9 cellular contexts compared by ENCODE assay signal in genomic region chr17:48299760-48300159, GRCh38.
DNase-seq lines count a peak whose midpoint lies in the region; ATAC-seq and TF ChIP-seq lines count a peak whose summit lies in the region.
"Had no signal": no experiment of that assay in that cellular context is flagged by ENCODE, and none has a peak within 500 bp of the region (broad histone marks: within the 10 kb centered on the region; RNA-seq: fewer than 3 reads in every experiment).

No MANE protein-coding gene starts in this region.

- TF ChIP-seq RAD21 in HCT116 (IDR thresholded peaks at IDR 0.05; ENCODE audit: low read depth) = no peak

- peak overlapping the region; percentile 66 for H3K27ac Mint-ChIP-seq in activated T-cell treated with anti-CD3 and anti-CD28 coated beads, Interleukin-2, amount 50 U/mL, for 72 hours
- H3K27ac Mint-ChIP-seq in stimulated activated naive CD8-positive, alpha-beta T cell treated with anti-CD3 and anti-CD28 coated beads, Interleukin-15, amount 100 ng/mL, for 72 hours = peak overlapping the region in 1 of 2 donors; percentile 4

- no peaks in the 10 kb centered on the region for H3K36me3 ChIP-seq in HCT116 (ENCODE audit: control insufficient read depth in 1 of 2, insufficient read depth in 2 of 2, low read length in 2 of 2)
- H3K36me3 ChIP-seq in H7 (replicated peaks; ENCODE audit: control insufficient read depth, insufficient read depth, low read length) = no peaks in the 10 kb centered on the region

- H3K4me3 ChIP-seq in HCT116 (replicated peaks in 1 of 2; ENCODE audit: low read depth in 1 of 2, low read length in 2 of 2) = no peak overlapping the region
- no peak overlapping the region for H3K4me3 ChIP-seq in H7 (ENCODE audit: insufficient read depth, low read depth, low read length)

- H3K79me2 ChIP-seq in HCT116 (ENCODE audit: insufficient read depth, low read length) = no peaks in the 10 kb centered on the region

- H3K9ac ChIP-seq in HCT116 (ENCODE audit: low read length) = no peak overlapping the region

- peak; percentile 21 for DNase-seq in stimulated activated CD4-positive, alpha-beta T cell treated with anti-CD3 and anti-CD28 coated beads, Interleukin-15, amount 100 ng/mL, for 24 hours
- DNase-seq in stimulated activated CD4-positive, alpha-beta T cell treated with anti-CD3 and anti-CD28 coated beads, Interleukin-4, amount 100 ng/mL, for 1 hour = no peak
- DNase-seq in HCT116 (ENCODE audit: low read depth, low spot score) (no peak), NCI-H82 treated with DMSO at 0.1 percent for 48 hours (lab: John Stamatoyannopoulos, UW; ENCODE audit: unreplicated experiment) (no peak), H7 (no peak), NCI-H526 treated with DMSO at 0.1 percent for 48 hours (lab: John Stamatoyannopoulos, UW) (no peak)
- DNase-seq in activated T-cell treated with anti-CD3 and anti-CD28 coated beads, Interleukin-2, amount 50 U/mL, for 72 hours = peak in 1 of 2 donors; percentile 8
- no peak for DNase-seq in stimulated activated naive CD8-positive, alpha-beta T cell treated with anti-CD3 and anti-CD28 coated beads, Interleukin-15, amount 100 ng/mL, for 72 hours
- DNase-seq: NCI-H2029 had no signal

- no peak for TF ChIP-seq CTCF in HCT116 (IDR thresholded peaks at IDR 0.05 in 2 of 3, conservative IDR thresholded peaks at IDR 0.05 in 1 of 3; ENCODE audit: borderline replicate concordance in 1 of 3, insufficient read depth in 1 of 3, low read depth in 2 of 3, low read length in 2 of 3)

- CTCF ChIA-PET in HCT116 (lab: Charles Lee) = interaction anchor here (1.0 kb wide), 1 partner anchor 8 kb away, joined by 4 read pairs; no protein-coding TSS in a partner anchor

- TF ChIP-seq POLR2A in HCT116 (IDR thresholded peaks at IDR 0.05; ENCODE audit: borderline replicate concordance, extremely low read depth, insufficient read depth, insufficient read length) = no peak

- no peak overlapping the region for H2AFZ ChIP-seq in HCT116 (ENCODE audit: low read depth, low read length, poor library complexity, severe bottlenecking)

- no peaks in the 10 kb centered on the region for H3K27me3 ChIP-seq in HCT116 (ENCODE audit: insufficient read depth, low read length)
- no peaks in the 10 kb centered on the region for H3K27me3 ChIP-seq in H7 (ENCODE audit: control insufficient read depth, insufficient read depth, low read length)

- no peak for ATAC-seq in HCT116
- peak; percentile 57 to 68 for ATAC-seq in activated T-cell treated with anti-CD3 and anti-CD28 coated beads, Interleukin-2, amount 50 U/mL, for 72 hours (replicated peaks in 1 of 2)
- peak; percentile 54 for ATAC-seq in stimulated activated naive CD8-positive, alpha-beta T cell treated with anti-CD3 and anti-CD28 coated beads, Interleukin-15, amount 100 ng/mL, for 72 hours

- no peaks in the 10 kb centered on the region for H3K27me3 Mint-ChIP-seq in activated T-cell treated with anti-CD3 and anti-CD28 coated beads, Interleukin-2, amount 50 U/mL, for 72 hours (ENCODE audit: low read depth)
- no peaks in the 10 kb centered on the region for H3K27me3 Mint-ChIP-seq in stimulated activated naive CD8-positive, alpha-beta T cell treated with anti-CD3 and anti-CD28 coated beads, Interleukin-15, amount 100 ng/mL, for 72 hours

- H3K4me1 Mint-ChIP-seq in activated T-cell treated with anti-CD3 and anti-CD28 coated beads, Interleukin-2, amount 50 U/mL, for 72 hours (ENCODE audit: low read depth) = peaks cover 52% of the 10 kb centered on the region
- H3K4me1 Mint-ChIP-seq in stimulated activated naive CD8-positive, alpha-beta T cell treated with anti-CD3 and anti-CD28 coated beads, Interleukin-15, amount 100 ng/mL, for 72 hours = peaks cover 53% of the 10 kb centered on the region

- POLR2A ChIA-PET in HCT116 (lab: Charles Lee) = no interaction called here

- no peaks in the 10 kb centered on the region for H4K20me1 ChIP-seq in HCT116 (ENCODE audit: insufficient read depth)

- intact Hi-C loops in HCT116 (cut with micrococcal nuclease) = no loop called here

- no peaks in the 10 kb centered on the region for H3K9me2 ChIP-seq in HCT116 (ENCODE audit: insufficient read depth)

- BruUV-seq in HCT116 (replicated peaks; lab: Mats Ljungman, UMichigan) = no TSS peak

- H3K4me1 ChIP-seq in HCT116 (ENCODE audit: control insufficient read depth in 1 of 2, insufficient read depth in 2 of 2, low read length in 2 of 2) = peaks cover 0 to 12% of the 10 kb centered on the region in 2 experiments; a peak in 2 of 4 replicates

- H3K9me3 Mint-ChIP-seq in activated T-cell treated with anti-CD3 and anti-CD28 coated beads, Interleukin-2, amount 50 U/mL, for 72 hours = no peaks in the 10 kb centered on the region
- no peaks in the 10 kb centered on the region for H3K9me3 Mint-ChIP-seq in stimulated activated naive CD8-positive, alpha-beta T cell treated with anti-CD3 and anti-CD28 coated beads, Interleukin-15, amount 100 ng/mL, for 72 hours

- H3K36me3 Mint-ChIP-seq in activated T-cell treated with anti-CD3 and anti-CD28 coated beads, Interleukin-2, amount 50 U/mL, for 72 hours (ENCODE audit: insufficient read depth in 2 of 2) = no peaks in the 10 kb centered on the region

- H3K4me2 ChIP-seq in HCT116 (ENCODE audit: low read length) = no peak overlapping the region

- no peaks in the 10 kb centered on the region for H3K9me3 ChIP-seq in HCT116 (ENCODE audit: control insufficient read depth in 1 of 2, insufficient read depth in 1 of 2, low read depth in 1 of 2, low read length in 2 of 2)

- H3K27ac ChIP-seq in HCT116 (ENCODE audit: low read depth, low read length) = no peak overlapping the region

- peak overlapping the region; percentile 12 to 15 for H3K4me3 Mint-ChIP-seq in activated T-cell treated with anti-CD3 and anti-CD28 coated beads, Interleukin-2, amount 50 U/mL, for 72 hours
- peak overlapping the region in 1 of 2 donors; percentile 1 for H3K4me3 Mint-ChIP-seq in stimulated activated naive CD8-positive, alpha-beta T cell treated with anti-CD3 and anti-CD28 coated beads, Interleukin-15, amount 100 ng/mL, for 72 hours

- RAD21 ChIA-PET in HCT116 (lab: Charles Lee; ENCODE audit: low non-redundant PET in 1 of 2, low total read pairs in 2 of 2, uncharacterized antibody in 2 of 2, unreplicated experiment in 2 of 2) = no interaction called here

TF ChIP-seq in HCT116, 20 proteins besides CTCF, POLR2A, EP300 and RAD21:
- TF ChIP-seq SRF (IDR thresholded peaks at IDR 0.05; ENCODE audit: low read depth) = no peak
- TF ChIP-seq EGR1 (IDR thresholded peaks at IDR 0.05; ENCODE audit: low read depth) = 0 out of 2 replicates have a peak, but pooled peaks have one; percentile 23
